Comparison of ENCODE assay signal across 11 cellular contexts in genomic region chr17:1606352-1606985, GRCh38. TPM values are rescaled to one million over a fixed set of nuclear protein-coding genes. Genes with fewer than 3 reads are reported as not detected.
DNase-seq lines count a peak whose midpoint lies in the region; ATAC-seq, FAIRE-seq and TF ChIP-seq lines count a peak whose summit lies in the region.
"Had no signal": no experiment of that assay in that cellular context is flagged by ENCODE, and none has a peak within 500 bp of the region (broad histone marks: within the 10 kb centered on the region; RNA-seq: fewer than 3 reads in every experiment).

No MANE protein-coding gene starts in this region.

- H3K9me3 Mint-ChIP-seq in astrocyte (ENCODE audit: unreplicated experiment) (no peaks in the 10 kb centered on the region), Caco-2 (ENCODE audit: unreplicated experiment) (no peaks in the 10 kb centered on the region)

- peaks cover 1% of the 10 kb centered on the region for H3K79me1 ChIP-seq in neuronal stem cell (ENCODE audit: low read depth, low read length)

- H3K4me2 ChIP-seq in astrocyte (ENCODE audit: low read length) = peak overlapping the region; percentile 41
- H3K4me2 ChIP-seq in neuronal stem cell (ENCODE audit: insufficient read depth, low read length, poor library complexity, severe bottlenecking) = no peak overlapping the region

- H3K27ac Mint-ChIP-seq in astrocyte (ENCODE audit: unreplicated experiment) (no peak overlapping the region), Caco-2 (ENCODE audit: unreplicated experiment) (no peak overlapping the region)

- H3K4me1 Mint-ChIP-seq in astrocyte (ENCODE audit: low read depth, unreplicated experiment) (no peaks in the 10 kb centered on the region), Caco-2 (ENCODE audit: low read depth, unreplicated experiment) (no peaks in the 10 kb centered on the region)

- BruUV-seq in Caco-2 (replicated peaks; lab: Mats Ljungman, UMichigan) = no TSS peak

- H2BK120ac ChIP-seq in neuronal stem cell (ENCODE audit: low read depth, low read length) = no peak overlapping the region

- H3K4me3 ChIP-seq in astrocyte (ENCODE audit: insufficient read depth, low read depth, low read length) (no peak overlapping the region), neuronal stem cell (ENCODE audit: low read length in 2 of 2) (no peak overlapping the region), Caco-2 (ENCODE audit: low read depth, low read length) (no peak overlapping the region)
- H3K4me3 ChIP-seq: GM23248 had no signal

- TF ChIP-seq CTCF in astrocyte (IDR thresholded peaks at IDR 0.05; ENCODE audit: insufficient read depth, low read depth, low read length) = no peak
- no peak for TF ChIP-seq CTCF in Caco-2 (IDR thresholded peaks at IDR 0.05; ENCODE audit: insufficient read depth in 1 of 2, low read depth in 1 of 2, low read length in 1 of 2, severe bottlenecking in 1 of 2, unreplicated experiment in 1 of 2)

- H4K8ac ChIP-seq in neuronal stem cell (ENCODE audit: low read depth, low read length) = no peak overlapping the region

- no peak overlapping the region for H4K91ac ChIP-seq in neuronal stem cell (ENCODE audit: low read depth, low read length, poor library complexity)

- H2AFZ ChIP-seq in astrocyte (ENCODE audit: low read depth, low read length) (peak overlapping the region; percentile 34), neuronal stem cell (ENCODE audit: low read length) (no peak overlapping the region)

- POLR2A ChIA-PET in Caco-2 (lab: Charles Lee) = no interaction called here

- no peak overlapping the region for H3K23ac ChIP-seq in neuronal stem cell (ENCODE audit: low read depth, low read length, poor library complexity)

- H2BK15ac ChIP-seq in neuronal stem cell (ENCODE audit: low read length) = no peak overlapping the region

- no peak overlapping the region for H2BK12ac ChIP-seq in neuronal stem cell (ENCODE audit: low read length)

- H2AK5ac ChIP-seq in neuronal stem cell (ENCODE audit: low read depth, low read length) = peak overlapping the region; percentile 21

- WGBS in neuronal stem cell (ENCODE audit: extremely low coverage in 2 of 2, insufficient read length in 2 of 2, insufficient replicate concordance in 1 of 2), 2 donors = no CpG with 5 or more reads among the region's 26 CpGs

- peaks cover 2% of the 10 kb centered on the region for H3K27me3 Mint-ChIP-seq in astrocyte (ENCODE audit: low read depth, unreplicated experiment)
- H3K27me3 Mint-ChIP-seq in Caco-2 (ENCODE audit: insufficient read depth, unreplicated experiment) = no peaks in the 10 kb centered on the region

- H3K79me2 ChIP-seq in astrocyte (ENCODE audit: insufficient read depth, low read length) = no peaks in the 10 kb centered on the region

- peaks cover 5% of the 10 kb centered on the region for H3K9me3 ChIP-seq in astrocyte (ENCODE audit: insufficient read depth, low read depth, low read length)
- H3K9me3 ChIP-seq in neuronal stem cell (replicated peaks in 1 of 2; ENCODE audit: control insufficient read depth in 2 of 2, insufficient read depth in 1 of 2, low read depth in 1 of 2, low read length in 2 of 2) = peaks cover 5 to 16% of the 10 kb centered on the region in 2 donors
- peaks cover 6% of the 10 kb centered on the region; the same call in 1 of the 2 replicates for H3K9me3 ChIP-seq in Caco-2

- intact Hi-C loops in Caco-2 (cut with micrococcal nuclease; ENCODE audit: unreplicated experiment) = no loop called here

- H3K36me3 Mint-ChIP-seq in astrocyte (ENCODE audit: low read depth, unreplicated experiment) = peaks cover 7% of the 10 kb centered on the region
- peaks cover 18% of the 10 kb centered on the region for H3K36me3 Mint-ChIP-seq in Caco-2 (ENCODE audit: insufficient read depth, unreplicated experiment)

- peaks cover 6% of the 10 kb centered on the region for H4K20me1 ChIP-seq in astrocyte (ENCODE audit: insufficient read depth, low read length)

- H3K14ac ChIP-seq in neuronal stem cell (ENCODE audit: low read length) = peak overlapping the region; percentile 56

- H3K36me3 ChIP-seq in astrocyte (ENCODE audit: insufficient read depth, low read length) (no peaks in the 10 kb centered on the region), neuronal stem cell (replicated peaks in 1 of 2; ENCODE audit: control insufficient read depth in 2 of 2, insufficient read depth in 2 of 2, low read length in 2 of 2) (peaks cover 3 to 89% of the 10 kb centered on the region in 2 donors), Caco-2 (ENCODE audit: control insufficient read depth, insufficient read depth, low read length) (no peaks in the 10 kb centered on the region; the same call in 1 of the 2 replicates)

- no peak overlapping the region for H3K18ac ChIP-seq in neuronal stem cell (ENCODE audit: low read length)

- H3K4me3 Mint-ChIP-seq in astrocyte (ENCODE audit: unreplicated experiment) (no peak overlapping the region), Caco-2 (ENCODE audit: unreplicated experiment) (no peak overlapping the region)
- H3K4me3 Mint-ChIP-seq: WTC11 had no signal

- FAIRE-seq in astrocyte (lab: Jason Lieb, UNC) = no peak

- H3K27ac ChIP-seq in astrocyte (ENCODE audit: low read depth, low read length) (no peak overlapping the region), neuronal stem cell (replicated peaks; ENCODE audit: low read length) (no peak overlapping the region)
- H3K27ac ChIP-seq: GM23248 had no signal

- CTCF ChIA-PET in Caco-2 (lab: Charles Lee) = no interaction called here

- H3K4ac ChIP-seq in neuronal stem cell (ENCODE audit: low read length) = no peak overlapping the region

- no peak overlapping the region for H3K9ac ChIP-seq in astrocyte (ENCODE audit: low read length)
- peak overlapping the region; percentile 63 for H3K9ac ChIP-seq in neuronal stem cell (ENCODE audit: low read depth, low read length, poor library complexity)
- H3K9ac ChIP-seq: GM23248 had no signal

- DNase-seq in CD1c-positive myeloid dendritic cell (ENCODE audit: extremely low spot score) (peak; percentile 64), astrocyte (ENCODE audit: low read depth) (no peak), neuronal stem cell (ENCODE audit: low spot score) (no peak), Caco-2 (no peak), medulla oblongata (ENCODE audit: extremely low spot score) (no peak)
- DNase-seq: GM23248, NCI-H82 had no signal

- no peak overlapping the region for H2BK5ac ChIP-seq in neuronal stem cell (ENCODE audit: low read length)

- ATAC-seq in GM18909 (IDR thresholded peaks at IDR 0.05; ENCODE audit: poor library complexity, unreplicated experiment) (peak; percentile 19), GM19397 (IDR thresholded peaks at IDR 0.05; ENCODE audit: unreplicated experiment) (no peak), HG03039 (IDR thresholded peaks at IDR 0.05; ENCODE audit: unreplicated experiment) (no peak)
- ATAC-seq: WTC11 had no signal

- H3K4me1 ChIP-seq in astrocyte (ENCODE audit: insufficient read depth, low read length) = peaks cover 9% of the 10 kb centered on the region
- peaks cover 0 to 18% of the 10 kb centered on the region in 2 donors for H3K4me1 ChIP-seq in neuronal stem cell (ENCODE audit: control insufficient read depth in 2 of 2, insufficient read depth in 1 of 2, low read depth in 1 of 2, low read length in 2 of 2)
- no peaks in the 10 kb centered on the region for H3K4me1 ChIP-seq in Caco-2

- no peaks in the 10 kb centered on the region for H3K27me3 ChIP-seq in astrocyte (ENCODE audit: insufficient read depth, low read length)
- no peaks in the 10 kb centered on the region for H3K27me3 ChIP-seq in neuronal stem cell (ENCODE audit: control insufficient read depth in 3 of 3, insufficient read depth in 3 of 3, low read depth in 1 of 3, low read length in 3 of 3)
- H3K27me3 ChIP-seq in Caco-2 (replicated peaks; ENCODE audit: control insufficient read depth, insufficient read depth, low read length) = no peaks in the 10 kb centered on the region

RNA-seq across cellular contexts. Expression of gene SLC43A2, which starts 22.2 kb away (rescaled TPM):
- total RNA-seq in astrocyte = 17.9 and 18.0 TPM in 2 replicates
- 11.3 TPM for polyA plus RNA-seq in neuronal stem cell (2013, experiment 1 of 2)
- 11.0 TPM for polyA plus RNA-seq in neuronal stem cell (2013, experiment 2 of 2)
- total RNA-seq in Caco-2 (2022) = 33.9 and 39.3 TPM in 2 replicates

RNA-seq across cellular contexts. Expression of gene SCARF1, which starts 39.1 kb away (rescaled TPM):
- total RNA-seq in astrocyte (2.9 and 3.9 TPM in 2 replicates), Caco-2 (2022) (0.14 and 0.51 TPM in 2 replicates)
- 0.67 TPM for polyA plus RNA-seq in neuronal stem cell (2013, experiment 1 of 2)
- polyA plus RNA-seq in neuronal stem cell (2013, experiment 2 of 2) = 0.69 TPM
- total RNA-seq: GM23248 had no signal

RNA-seq across cellular contexts. Expression of gene RILP, which starts 43.2 kb away (rescaled TPM):
- total RNA-seq in astrocyte (7.5 and 7.8 TPM in 2 replicates), Caco-2 (2022) (4.2 and 6.9 TPM in 2 replicates)
- polyA plus RNA-seq in neuronal stem cell (2013, experiment 1 of 2) = 4.3 TPM
- polyA plus RNA-seq in neuronal stem cell (2013, experiment 2 of 2) = 4.0 TPM

RNA-seq across cellular contexts. Expression of gene PITPNA, which starts 43.9 kb away (rescaled TPM):
- total RNA-seq in astrocyte = 69.1 and 79.3 TPM in 2 replicates
- 62.6 TPM for polyA plus RNA-seq in neuronal stem cell (2013, experiment 1 of 2)
- polyA plus RNA-seq in neuronal stem cell (2013, experiment 2 of 2) = 64.6 TPM
- total RNA-seq in Caco-2 (2022) = 103 and 106 TPM in 2 replicates
